Comparison of ENCODE assay signal across 21 cellular contexts in genomic region chr7:120723465-120724385, GRCh38.
A peak's percentile ranks its signal among the peaks of the same experiment; 100 is the strongest.
DNase-seq lines count a peak whose midpoint lies in the region; ATAC-seq and TF ChIP-seq lines count a peak whose summit lies in the region.
"Had no signal": no experiment of that assay in that cellular context is flagged by ENCODE, and none has a peak within 500 bp of the region (broad histone marks: within the 10 kb centered on the region; RNA-seq: fewer than 3 reads in every experiment).

No MANE protein-coding gene starts in this region.

- no peak overlapping the region for H4K8ac ChIP-seq in neuronal stem cell (ENCODE audit: low read depth, low read length)

- H2BK15ac ChIP-seq in neuronal stem cell (ENCODE audit: low read length) = no peak overlapping the region

- H3K4me3 ChIP-seq in GM12864 (ENCODE audit: low read depth, low read length) = no peak overlapping the region
- no peak overlapping the region for H3K4me3 ChIP-seq in LNCaP clone FGC (ENCODE audit: low read depth, low read length)
- H3K4me3 ChIP-seq in neuronal stem cell (ENCODE audit: low read length in 2 of 2) = no peak overlapping the region
- H3K4me3 ChIP-seq: MG63, SK-N-MC had no signal

- no peak overlapping the region for H4K91ac ChIP-seq in neuronal stem cell (ENCODE audit: low read depth, low read length, poor library complexity)

- no peak overlapping the region for H3K9ac ChIP-seq in neuronal stem cell (ENCODE audit: low read depth, low read length, poor library complexity)

- ATAC-seq in GM19395 (IDR thresholded peaks at IDR 0.05; ENCODE audit: unreplicated experiment) = peak; percentile 46
- ATAC-seq in GM18861 (IDR thresholded peaks at IDR 0.05; ENCODE audit: unreplicated experiment) = no peak

- no peaks in the 10 kb centered on the region for H3K9me3 ChIP-seq in neuronal stem cell (replicated peaks in 1 of 2; ENCODE audit: control insufficient read depth in 2 of 2, insufficient read depth in 1 of 2, low read depth in 1 of 2, low read length in 2 of 2)
- H3K9me3 ChIP-seq: BE2C, MG63 had no signal

- peaks cover 4 to 13% of the 10 kb centered on the region in 2 donors for H3K4me1 ChIP-seq in neuronal stem cell (ENCODE audit: control insufficient read depth in 2 of 2, insufficient read depth in 1 of 2, low read depth in 1 of 2, low read length in 2 of 2)
- H3K4me1 ChIP-seq: BE2C had no signal

- no peak overlapping the region for H2BK12ac ChIP-seq in neuronal stem cell (ENCODE audit: low read length)

- H3K36me3 ChIP-seq in neuronal stem cell (replicated peaks in 1 of 2; ENCODE audit: control insufficient read depth in 2 of 2, insufficient read depth in 2 of 2, low read length in 2 of 2) = no peaks in the 10 kb centered on the region
- H3K36me3 ChIP-seq: BE2C, MG63 had no signal

- H3K79me1 ChIP-seq in neuronal stem cell (ENCODE audit: low read depth, low read length) = no peaks in the 10 kb centered on the region

- H3K27me3 ChIP-seq in neuronal stem cell (ENCODE audit: control insufficient read depth in 3 of 3, insufficient read depth in 3 of 3, low read depth in 1 of 3, low read length in 3 of 3) = no peaks in the 10 kb centered on the region
- H3K27me3 ChIP-seq: BE2C, MG63 had no signal

- H2BK120ac ChIP-seq in neuronal stem cell (ENCODE audit: low read depth, low read length) = no peak overlapping the region

- H2BK5ac ChIP-seq in neuronal stem cell (ENCODE audit: low read length) = no peak overlapping the region

- H3K14ac ChIP-seq in neuronal stem cell (ENCODE audit: low read length) = no peak overlapping the region

- no peak overlapping the region for H3K18ac ChIP-seq in neuronal stem cell (ENCODE audit: low read length)

- no CpG with 5 or more reads among the region's 1 CpG for WGBS in neuronal stem cell (ENCODE audit: extremely low coverage in 2 of 2, insufficient read length in 2 of 2, insufficient replicate concordance in 1 of 2), 2 donors

- H3K27ac ChIP-seq in neuronal stem cell (replicated peaks; ENCODE audit: low read length) = no peak overlapping the region
- H3K27ac ChIP-seq: HL-60, SK-N-MC had no signal

- H3K4ac ChIP-seq in neuronal stem cell (ENCODE audit: low read length) = no peak overlapping the region

- H2AFZ ChIP-seq in neuronal stem cell (ENCODE audit: low read length) = peak overlapping the region; percentile 83

- DNase-seq in GM12864 (ENCODE audit: low read depth) (peak; percentile 0), LNCaP clone FGC (ENCODE audit: low read depth) (peak; percentile 81), neuronal stem cell (ENCODE audit: low spot score) (no peak), occipital lobe (lab: John Stamatoyannopoulos, UW) (no peak), DMS153 (lab: John Stamatoyannopoulos, UW) (no peak), NCI-H1417 treated with DMSO at 0.1 percent for 48 hours (lab: John Stamatoyannopoulos, UW) (no peak)
- DNase-seq: BE2C; CD4-positive, alpha-beta memory T cell; GF-D8; Karpas-422; MG63; NCI-H1048; NCI-H1436 treated with DMSO at 0.1 percent for 48 hours; NCI-H2081 treated with DMSO at 0.1 percent for 48 hours; NCI-H748 treated with DMSO at 0.1 percent for 48 hours; OCI-M1; Right ventricle myocardium superior had no signal

- no peak overlapping the region for H3K4me2 ChIP-seq in neuronal stem cell (ENCODE audit: insufficient read depth, low read length, poor library complexity, severe bottlenecking)

- H3K23ac ChIP-seq in neuronal stem cell (ENCODE audit: low read depth, low read length, poor library complexity) = no peak overlapping the region

- H2AK5ac ChIP-seq in neuronal stem cell (ENCODE audit: low read depth, low read length) = no peak overlapping the region

- no peak for TF ChIP-seq CTCF in GM12864 (IDR thresholded peaks at IDR 0.05; ENCODE audit: low read depth, low read length, missing control alignments)
- TF ChIP-seq CTCF in LNCaP clone FGC (IDR thresholded peaks at IDR 0.05; ENCODE audit: control insufficient read depth, extremely low read depth, insufficient read depth) = no peak

Comparison
In these comparisons a context has a peak if more than half of its experiments do, and no peak if none do; other contexts are left out.
1. DNase-seq: peak in GM12864 (single experiment) and LNCaP clone FGC (single experiment); none in neuronal stem cell (single experiment), occipital lobe (single experiment), DMS153 (single experiment) and NCI-H1417 treated with DMSO at 0.1 percent for 48 hours (single experiment).